26 cellular contexts compared by ENCODE assay signal in the genomic region with DNA sequence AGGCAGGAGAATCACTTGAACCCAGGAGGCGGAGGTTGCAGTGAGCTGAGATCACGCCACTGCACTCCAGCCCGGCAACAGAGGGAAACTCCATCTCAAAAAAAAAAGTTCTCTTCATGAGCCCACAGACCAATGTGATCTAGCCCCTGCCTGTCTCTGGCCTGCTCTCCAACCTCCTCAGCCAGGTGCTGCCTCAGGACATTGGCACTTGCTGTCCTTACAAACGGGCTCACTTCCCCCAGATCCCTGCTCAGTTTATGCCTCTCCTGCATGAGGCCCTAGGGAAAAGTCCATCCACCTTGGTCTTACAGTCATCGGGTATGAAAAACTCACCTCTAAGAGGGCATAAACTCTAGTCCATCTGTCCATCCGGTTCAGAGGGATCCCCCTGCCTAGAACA.
"Had no signal": no experiment of that assay in that cellular context is flagged by ENCODE, and none has a peak within 500 bp of the region (broad histone marks: within the 10 kb centered on the region; RNA-seq: fewer than 3 reads in every experiment).

No MANE protein-coding gene starts in this region.

- FAIRE-seq: keratinocyte had no signal

- H3K36me3 ChIP-seq: gastrocnemius medialis, prostate gland, right atrium auricular region, sigmoid colon, tibial artery, upper lobe of left lung, uterus had no signal

- H3K9me3 ChIP-seq: gastrocnemius medialis, lower lobe of right lung, mucosa of descending colon, prostate gland, right atrium auricular region, sigmoid colon, testis, tibial artery, upper lobe of left lung, uterus had no signal

- H3K9ac ChIP-seq: parathyroid adenoma had no signal

- H2AFZ ChIP-seq: parathyroid adenoma had no signal

- H3K4me3 Mint-ChIP-seq: natural killer cell treated with Interleukin-12 subunit alpha and Interleukin-12 subunit beta and Interleukin-15 and Interleukin-18, amount 100 ng/mL, for 72 hours; neural crest cell; stimulated activated memory B cell treated with anti-CD40 and anti-IgM and Interleukin-4, amounts not matched to agents 10 μg/mL and 1 μg/mL and 100 μg/mL, for 72 hours had no signal

- H3K4me3 ChIP-seq: dorsolateral prefrontal cortex, gastrocnemius medialis, lower lobe of right lung, mucosa of descending colon, prostate gland, right atrium auricular region, sigmoid colon, testis, tibial artery, upper lobe of left lung, uterus had no signal

- H3K36me3 Mint-ChIP-seq: natural killer cell treated with Interleukin-12 subunit alpha and Interleukin-12 subunit beta and Interleukin-15 and Interleukin-18, amount 100 ng/mL, for 72 hours had no signal

- H3K27ac Mint-ChIP-seq: natural killer cell treated with Interleukin-12 subunit alpha and Interleukin-12 subunit beta and Interleukin-15 and Interleukin-18, amount 100 ng/mL, for 72 hours had no signal

- H3K4me1 ChIP-seq: gastrocnemius medialis, parathyroid adenoma, prostate gland had no signal

- H3K9me3 Mint-ChIP-seq: natural killer cell treated with Interleukin-12 subunit alpha and Interleukin-12 subunit beta and Interleukin-15 and Interleukin-18, amount 100 ng/mL, for 72 hours; neural crest cell; stimulated activated memory B cell treated with anti-CD40 and anti-IgM and Interleukin-4, amounts not matched to agents 10 μg/mL and 1 μg/mL and 100 μg/mL, for 72 hours had no signal

- H3K27ac ChIP-seq: dorsolateral prefrontal cortex, gastrocnemius medialis, lower lobe of right lung, parathyroid adenoma, prostate gland, right atrium auricular region, sigmoid colon, testis, tibial artery, upper lobe of left lung, uterus had no signal

- DNase-seq: cortex of kidney; effector CD4-positive, alpha-beta T cell; foreskin fibroblast; gastrocnemius medialis; head of caudate nucleus; left ventricle myocardium superior; lower lobe of right lung; mucosa of descending colon; naive B cell; sigmoid colon; stimulated activated CD4-positive, alpha-beta T cell treated with anti-CD3 and anti-CD28 coated beads, Interleukin-4, amount 100 ng/mL, for 4 hours; stimulated activated naive CD8-positive, alpha-beta T cell treated with anti-CD3 and anti-CD28 coated beads, Interleukin-15, Interleukin-2, amounts not matched to agents 100 U/mL and 50 U/mL, for 24 hours; substantia nigra; testis; tibial artery; upper lobe of left lung; uterus had no signal

- H3K27me3 ChIP-seq: gastrocnemius medialis, right atrium auricular region, sigmoid colon, testis, tibial artery, upper lobe of left lung, uterus had no signal

- H3K27me3 Mint-ChIP-seq: naive B cell; natural killer cell treated with Interleukin-12 subunit alpha and Interleukin-12 subunit beta and Interleukin-15 and Interleukin-18, amount 100 ng/mL, for 72 hours; stimulated activated memory B cell treated with anti-CD40 and anti-IgM and Interleukin-4, amounts not matched to agents 10 μg/mL and 1 μg/mL and 100 μg/mL, for 72 hours had no signal

- ATAC-seq: esophagus mucosa; gastrocnemius medialis; left ventricle myocardium superior; lower lobe of right lung; mucosa of descending colon; natural killer cell treated with Interleukin-12 subunit alpha and Interleukin-12 subunit beta and Interleukin-15 and Interleukin-18, amount 100 ng/mL, for 72 hours; stimulated activated memory B cell treated with anti-CD40 and anti-IgM and Interleukin-4, amounts not matched to agents 10 μg/mL and 1 μg/mL and 100 μg/mL, for 72 hours; stimulated activated naive CD8-positive, alpha-beta T cell treated with anti-CD3 and anti-CD28 coated beads, Interleukin-15, Interleukin-2, amounts not matched to agents 100 U/mL and 50 U/mL, for 24 hours had no signal
